In genomic region chr4:68719075-68719473, GRCh38 we compare ENCODE assay signal across 12 cellular contexts. TPM values are rescaled to one million over a fixed set of nuclear protein-coding genes. Genes with fewer than 3 reads are reported as not detected.
"Had no signal": no experiment of that assay in that cellular context is flagged by ENCODE, and none has a peak within 500 bp of the region (broad histone marks: within the 10 kb centered on the region; RNA-seq: fewer than 3 reads in every experiment).

No MANE protein-coding gene starts in this region.

- FAIRE-seq: K562 had no signal

- H2AFZ ChIP-seq: GM23248 had no signal

- ATAC-seq: HCT116, K562 had no signal

- H3K4me3 ChIP-seq: GM23248, HAP-1, K562 had no signal

- DNase-seq: GM23248, GOT3, H7, HFFc6, IMR-90, KG1 had no signal

- H3K36me3 ChIP-seq: HAP-1 had no signal

- H3K9me3 ChIP-seq: HAP-1 had no signal

- H3K27ac ChIP-seq: GM23248, HL-60 had no signal

- H3K9ac ChIP-seq: GM23248 had no signal

- H3K4me1 ChIP-seq: HAP-1 had no signal

RNA-seq across cellular contexts. Expression of gene UGT2B15, which starts 48.6 kb away (rescaled TPM):
- total RNA-seq: GM23248, H4, H7, HFFc6, HT1080, IMR-90 had no signal
- polyA plus RNA-seq: GM23248, IMR-90 had no signal
